ENCODE assay signal across 8 cellular contexts in genomic region chr9:99327667-99328066, GRCh38.
"Had no signal": no experiment of that assay in that cellular context is flagged by ENCODE, and none has a peak within 500 bp of the region (broad histone marks: within the 10 kb centered on the region; RNA-seq: fewer than 3 reads in every experiment).

No MANE protein-coding gene starts in this region.

- H3K4me1 Mint-ChIP-seq: GM23338 had no signal

- FAIRE-seq: H1, H54, HepG2 had no signal

- H3K9me3 Mint-ChIP-seq: GM23338, H9 had no signal

- H3K27me3 Mint-ChIP-seq: IgD-negative memory B cell had no signal

- H3K27ac ChIP-seq: HL-60 had no signal

- H3K4me3 ChIP-seq: GM23338 had no signal

- ATAC-seq: GM23338, HepG2 had no signal

- H3K4me3 Mint-ChIP-seq: GM23338, H9, IgD-negative memory B cell had no signal

- H3K27ac Mint-ChIP-seq: GM23338, H9, IgD-negative memory B cell had no signal

- DNase-seq: H9, HCEC 1CT had no signal
